Comparison of ENCODE assay signal across 30 cellular contexts in genomic region chr2:52428224-52428623, GRCh38.
"Had no signal": no experiment of that assay in that cellular context is flagged by ENCODE, and none has a peak within 500 bp of the region (broad histone marks: within the 10 kb centered on the region; RNA-seq: fewer than 3 reads in every experiment).

No MANE protein-coding gene starts in this region.

- H3K4me1 ChIP-seq: lower lobe of right lung, right atrium auricular region, suprapubic skin, tibial artery had no signal

- DNase-seq: activated CD4-positive, alpha-beta T cell treated with anti-CD3 and anti-CD28 coated beads for 4 hours; activated CD4-positive, alpha-beta T cell treated with anti-CD3 and anti-CD28 coated beads, Interleukin-2, amount 50 U/mL, for 4 hours; activated gamma-delta T cell treated with Interleukin-2 at 50 U/mL for 16 hours; activated naive CD8-positive, alpha-beta T cell treated with anti-CD3 and anti-CD28 coated beads, Interleukin-2, amount 50 U/mL, for 24 hours; activated T-cell treated with anti-CD3 and anti-CD28 coated beads for 4 hours; dorsolateral prefrontal cortex; foreskin fibroblast; head of caudate nucleus; hippocampal formation; kidney glomerular epithelial cell; lower lobe of right lung; mucosa of descending colon; nucleus accumbens; stimulated activated CD4-positive, alpha-beta T cell treated with anti-CD3 and anti-CD28 coated beads, Interleukin-1b, Interleukin-23, amount 100 ng/mL, for 48 hours; stimulated activated CD4-positive, alpha-beta T cell treated with anti-CD3 and anti-CD28 coated beads, Interleukin-4, amount 100 ng/mL, for 4 hours; stimulated activated CD8-positive, alpha-beta memory T cell treated with anti-CD3 and anti-CD28 coated beads, Interleukin-4, amount 100 ng/mL, for 48 hours; stimulated activated naive CD4-positive, alpha-beta T cell; T-helper 1 cell; tibial artery had no signal

- ATAC-seq: activated naive CD8-positive, alpha-beta T cell treated with anti-CD3 and anti-CD28 coated beads, Interleukin-2, amount 50 U/mL, for 24 hours; esophagus mucosa; left lobe of liver; lower lobe of right lung; mucosa of descending colon; natural killer cell treated with Interleukin-12 subunit alpha and Interleukin-12 subunit beta and Interleukin-15 and Interleukin-18, amount 100 ng/mL, for 72 hours had no signal

- H3K27me3 ChIP-seq: dorsolateral prefrontal cortex, right atrium auricular region, suprapubic skin, tibial artery had no signal

- H3K79me2 ChIP-seq: parathyroid adenoma had no signal

- H3K36me3 ChIP-seq: lower lobe of right lung, right atrium auricular region, suprapubic skin, tibial artery had no signal

- H3K27me3 Mint-ChIP-seq: activated naive CD4-positive, alpha-beta T cell treated with anti-CD3 and anti-CD28 coated beads, Interleukin-2, amount 50 U/mL, for 24 hours; activated naive CD8-positive, alpha-beta T cell treated with anti-CD3 and anti-CD28 coated beads, Interleukin-2, amount 50 U/mL, for 24 hours; natural killer cell treated with Interleukin-12 subunit alpha and Interleukin-12 subunit beta and Interleukin-15 and Interleukin-18, amount 100 ng/mL, for 72 hours had no signal

- H3K9me3 ChIP-seq: lower lobe of right lung, mucosa of descending colon, right atrium auricular region, suprapubic skin, tibial artery had no signal

- H3K27ac ChIP-seq: coronary artery, dorsolateral prefrontal cortex, lower lobe of right lung, parathyroid adenoma, right atrium auricular region, suprapubic skin, tibial artery had no signal

- H3K4me3 Mint-ChIP-seq: activated naive CD4-positive, alpha-beta T cell treated with anti-CD3 and anti-CD28 coated beads, Interleukin-2, amount 50 U/mL, for 24 hours; activated naive CD8-positive, alpha-beta T cell treated with anti-CD3 and anti-CD28 coated beads, Interleukin-2, amount 50 U/mL, for 24 hours; activated T-helper 1 cell treated with anti-CD3 and anti-CD28 coated beads, Interleukin-12 subunit alpha, Interleukin-12 subunit beta, Interleukin-2, Interleukin-4 antibody, amounts not matched to agents 30 ng/mL and 10 ng/mL and 1 ng/mL, durations not matched to agents 14 hours and 24 hours and 36 hours; natural killer cell treated with Interleukin-12 subunit alpha and Interleukin-12 subunit beta and Interleukin-15 and Interleukin-18, amount 100 ng/mL, for 72 hours; T-helper 2 cell treated with Interferon-gamma antibody and Interleukin-4, amounts not matched to agents 5 μg/mL and 100 μg/mL, for 36 hours had no signal

- H3K4me1 Mint-ChIP-seq: activated naive CD4-positive, alpha-beta T cell treated with anti-CD3 and anti-CD28 coated beads, Interleukin-2, amount 50 U/mL, for 24 hours; activated naive CD8-positive, alpha-beta T cell treated with anti-CD3 and anti-CD28 coated beads, Interleukin-2, amount 50 U/mL, for 24 hours had no signal

- H3K4me2 ChIP-seq: smooth muscle cell had no signal

- H3K4me3 ChIP-seq: coronary artery, dorsolateral prefrontal cortex, lower lobe of right lung, mucosa of descending colon, right atrium auricular region, smooth muscle cell, suprapubic skin, tibial artery had no signal

- H3K27ac Mint-ChIP-seq: activated naive CD4-positive, alpha-beta T cell treated with anti-CD3 and anti-CD28 coated beads, Interleukin-2, amount 50 U/mL, for 24 hours; activated naive CD8-positive, alpha-beta T cell treated with anti-CD3 and anti-CD28 coated beads, Interleukin-2, amount 50 U/mL, for 24 hours; activated T-helper 1 cell treated with anti-CD3 and anti-CD28 coated beads, Interleukin-12 subunit alpha, Interleukin-12 subunit beta, Interleukin-2, Interleukin-4 antibody, amounts not matched to agents 30 ng/mL and 10 ng/mL and 1 ng/mL, durations not matched to agents 14 hours and 24 hours and 36 hours; natural killer cell treated with Interleukin-12 subunit alpha and Interleukin-12 subunit beta and Interleukin-15 and Interleukin-18, amount 100 ng/mL, for 72 hours; T-helper 2 cell treated with Interferon-gamma antibody and Interleukin-4, amounts not matched to agents 5 μg/mL and 100 μg/mL, for 36 hours had no signal

- H3K36me3 Mint-ChIP-seq: activated naive CD4-positive, alpha-beta T cell treated with anti-CD3 and anti-CD28 coated beads, Interleukin-2, amount 50 U/mL, for 24 hours; natural killer cell treated with Interleukin-12 subunit alpha and Interleukin-12 subunit beta and Interleukin-15 and Interleukin-18, amount 100 ng/mL, for 72 hours had no signal

- H3K9ac ChIP-seq: parathyroid adenoma had no signal

- H2AFZ ChIP-seq: parathyroid adenoma had no signal
